Comparison of ENCODE assay signal across 27 cellular contexts in genomic region chr4:53076335-53076958, GRCh38.
"Had no signal": no experiment of that assay in that cellular context is flagged by ENCODE, and none has a peak within 500 bp of the region (broad histone marks: within the 10 kb centered on the region; RNA-seq: fewer than 3 reads in every experiment).

No MANE protein-coding gene starts in this region.

- H3K36me3 ChIP-seq: SJSA1 had no signal

- H3K27me3 ChIP-seq: MG63, SJSA1 had no signal

- ATAC-seq: activated CD8-positive, alpha-beta T cell treated with anti-CD3 and anti-CD28 coated beads for 36 hours; activated T-cell treated with anti-CD3 and anti-CD28 coated beads, Interleukin-2, amount 50 U/mL, for 72 hours had no signal

- H3K27ac ChIP-seq: PC-9, SJSA1 had no signal

- H3K4me3 ChIP-seq: MG63, PC-9, SJSA1 had no signal

- H3K9me3 ChIP-seq: MG63, SJSA1, SK-N-SH had no signal

- DNase-seq: activated CD4-positive, alpha-beta T cell treated with anti-CD3 and anti-CD28 coated beads, Interleukin-2, amount 10 ng/mL, durations not matched to agents 24 days and 14 days; activated CD4-positive, alpha-beta T cell treated with anti-CD3 and anti-CD28 coated beads, Interleukin-2, amount 50 U/mL, for 4 hours; activated CD8-positive, alpha-beta T cell treated with anti-CD3 and anti-CD28 coated beads for 36 hours; activated effector memory CD4-positive, alpha-beta T cell treated with anti-CD3 and anti-CD28 coated beads, Interleukin-2, amount 50 U/mL, for 16 hours; activated naive CD4-positive, alpha-beta T cell; activated naive CD4-positive, alpha-beta T cell treated with anti-CD3 and anti-CD28 coated beads, Interleukin-2, amount 50 U/mL, for 16 hours; activated naive CD8-positive, alpha-beta T cell treated with anti-CD3 and anti-CD28 coated beads for 36 hours; activated T-cell treated with anti-CD3 and anti-CD28 coated beads, Interleukin-2, amount 50 U/mL, for 1 hour; activated T-cell treated with anti-CD3 and anti-CD28 coated beads, Interleukin-2, amount 50 U/mL, for 72 hours; amniotic stem cell; aorta; caudate nucleus; Kasumi-1; KG1; MG63; NCI-H1048; NCI-H1436 treated with DMSO at 0.1 percent for 48 hours; NCI-H1694 treated with DMSO at 0.1 percent for 48 hours; NCI-H2029; NCI-H345; NCI-H526; NCI-H748 treated with DMSO at 0.1 percent for 48 hours; NK-92 treated with Interleukin-12 subunit alpha and Interleukin-12 subunit beta, amount 100 ng/mL, for 24 hours; PC-9; SHP77 treated with DMSO at 0.1 percent for 48 hours; SK-N-SH had no signal

- H3K4me1 ChIP-seq: SJSA1 had no signal
